ENCODE assay signal across 2 cellular contexts in the genomic region with DNA sequence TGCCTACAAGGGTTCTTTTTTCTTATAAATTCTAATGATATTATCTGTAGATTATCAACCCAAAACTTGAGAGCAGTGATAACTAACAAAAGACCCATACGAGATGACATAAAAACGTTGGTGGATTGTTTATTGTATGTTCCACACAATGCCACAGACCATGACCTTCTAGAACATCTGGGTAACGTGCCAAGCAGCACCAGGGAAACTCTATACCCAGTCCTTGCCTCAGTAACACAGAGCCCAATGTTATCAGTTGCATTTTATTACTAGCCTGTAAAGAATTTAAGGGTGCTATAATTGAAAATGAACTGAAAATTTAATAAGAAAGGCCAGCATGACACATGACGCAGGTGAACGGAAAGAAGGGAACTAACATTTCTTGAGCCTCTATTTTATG.
TF ChIP-seq lines count a peak whose summit lies in the region.

No MANE protein-coding gene starts in this region.

TF ChIP-seq in SK-N-SH, 30 proteins besides CTCF, POLR2A, EP300 and RAD21 (continued from another document):
- TF ChIP-seq, protein P1, sequence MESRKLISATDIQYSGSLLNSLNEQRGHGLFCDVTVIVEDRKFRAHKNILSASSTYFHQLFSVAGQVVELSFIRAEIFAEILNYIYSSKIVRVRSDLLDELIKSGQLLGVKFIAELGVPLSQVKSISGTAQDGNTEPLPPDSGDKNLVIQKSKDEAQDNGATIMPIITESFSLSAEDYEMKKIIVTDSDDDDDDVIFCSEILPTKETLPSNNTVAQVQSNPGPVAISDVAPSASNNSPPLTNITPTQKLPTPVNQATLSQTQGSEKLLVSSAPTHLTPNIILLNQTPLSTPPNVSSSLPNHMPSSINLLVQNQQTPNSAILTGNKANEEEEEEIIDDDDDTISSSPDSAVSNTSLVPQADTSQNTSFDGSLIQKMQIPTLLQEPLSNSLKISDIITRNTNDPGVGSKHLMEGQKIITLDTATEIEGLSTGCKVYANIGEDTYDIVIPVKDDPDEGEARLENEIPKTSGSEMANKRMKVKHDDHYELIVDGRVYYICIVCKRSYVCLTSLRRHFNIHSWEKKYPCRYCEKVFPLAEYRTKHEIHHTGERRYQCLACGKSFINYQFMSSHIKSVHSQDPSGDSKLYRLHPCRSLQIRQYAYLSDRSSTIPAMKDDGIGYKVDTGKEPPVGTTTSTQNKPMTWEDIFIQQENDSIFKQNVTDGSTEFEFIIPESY (IDR thresholded peaks at IDR 0.05; ENCODE audit: borderline replicate concordance, low read depth), result no peak
- TF ChIP-seq, protein P2, sequence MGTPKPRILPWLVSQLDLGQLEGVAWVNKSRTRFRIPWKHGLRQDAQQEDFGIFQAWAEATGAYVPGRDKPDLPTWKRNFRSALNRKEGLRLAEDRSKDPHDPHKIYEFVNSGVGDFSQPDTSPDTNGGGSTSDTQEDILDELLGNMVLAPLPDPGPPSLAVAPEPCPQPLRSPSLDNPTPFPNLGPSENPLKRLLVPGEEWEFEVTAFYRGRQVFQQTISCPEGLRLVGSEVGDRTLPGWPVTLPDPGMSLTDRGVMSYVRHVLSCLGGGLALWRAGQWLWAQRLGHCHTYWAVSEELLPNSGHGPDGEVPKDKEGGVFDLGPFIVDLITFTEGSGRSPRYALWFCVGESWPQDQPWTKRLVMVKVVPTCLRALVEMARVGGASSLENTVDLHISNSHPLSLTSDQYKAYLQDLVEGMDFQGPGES (IDR thresholded peaks at IDR 0.05; ENCODE audit: low read depth, low read length), result no peak
- no peak for TF ChIP-seq MXI1 (IDR thresholded peaks at IDR 0.05; ENCODE audit: low read depth, low read length)

TF ChIP-seq in SK-N-SH treated with all-trans-retinoic acid at 6 μM for 48 hours, 23 proteins besides CTCF, POLR2A, EP300 and RAD21 (continued from another document):
- TF ChIP-seq, protein P3, sequence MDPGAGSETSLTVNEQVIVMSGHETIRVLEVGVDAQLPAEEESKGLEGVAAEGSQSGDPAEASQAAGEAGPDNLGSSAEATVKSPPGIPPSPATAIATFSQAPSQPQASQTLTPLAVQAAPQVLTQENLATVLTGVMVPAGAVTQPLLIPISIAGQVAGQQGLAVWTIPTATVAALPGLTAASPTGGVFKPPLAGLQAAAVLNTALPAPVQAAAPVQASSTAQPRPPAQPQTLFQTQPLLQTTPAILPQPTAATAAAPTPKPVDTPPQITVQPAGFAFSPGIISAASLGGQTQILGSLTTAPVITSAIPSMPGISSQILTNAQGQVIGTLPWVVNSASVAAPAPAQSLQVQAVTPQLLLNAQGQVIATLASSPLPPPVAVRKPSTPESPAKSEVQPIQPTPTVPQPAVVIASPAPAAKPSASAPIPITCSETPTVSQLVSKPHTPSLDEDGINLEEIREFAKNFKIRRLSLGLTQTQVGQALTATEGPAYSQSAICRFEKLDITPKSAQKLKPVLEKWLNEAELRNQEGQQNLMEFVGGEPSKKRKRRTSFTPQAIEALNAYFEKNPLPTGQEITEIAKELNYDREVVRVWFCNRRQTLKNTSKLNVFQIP (CRISPR knock-in tag; IDR thresholded peaks at IDR 0.05; ENCODE audit: borderline replicate concordance, low read depth), result no peak
- no peak for TF ChIP-seq ZC3H10 (CRISPR knock-in tag; IDR thresholded peaks at IDR 0.05)
- TF ChIP-seq, protein P4, sequence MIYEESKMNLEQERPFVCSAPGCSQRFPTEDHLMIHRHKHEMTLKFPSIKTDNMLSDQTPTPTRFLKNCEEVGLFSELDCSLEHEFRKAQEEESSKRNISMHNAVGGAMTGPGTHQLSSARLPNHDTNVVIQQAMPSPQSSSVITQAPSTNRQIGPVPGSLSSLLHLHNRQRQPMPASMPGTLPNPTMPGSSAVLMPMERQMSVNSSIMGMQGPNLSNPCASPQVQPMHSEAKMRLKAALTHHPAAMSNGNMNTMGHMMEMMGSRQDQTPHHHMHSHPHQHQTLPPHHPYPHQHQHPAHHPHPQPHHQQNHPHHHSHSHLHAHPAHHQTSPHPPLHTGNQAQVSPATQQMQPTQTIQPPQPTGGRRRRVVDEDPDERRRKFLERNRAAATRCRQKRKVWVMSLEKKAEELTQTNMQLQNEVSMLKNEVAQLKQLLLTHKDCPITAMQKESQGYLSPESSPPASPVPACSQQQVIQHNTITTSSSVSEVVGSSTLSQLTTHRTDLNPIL (CRISPR knock-in tag; IDR thresholded peaks at IDR 0.05; ENCODE audit: low read depth), result no peak
- TF ChIP-seq OSR1 (CRISPR knock-in tag; IDR thresholded peaks at IDR 0.05), result no peak
- no peak for TF ChIP-seq RARB (CRISPR knock-in tag; IDR thresholded peaks at IDR 0.05)
- TF ChIP-seq GLIS3 (CRISPR knock-in tag; IDR thresholded peaks at IDR 0.05), result no peak
